Comparison of ENCODE assay signal across 8 cellular contexts in genomic region chr2:147182260-147182659, GRCh38.
A peak's percentile ranks its signal among the peaks of the same experiment; 100 is the strongest.
DNase-seq lines count a peak whose midpoint lies in the region; ATAC-seq and TF ChIP-seq lines count a peak whose summit lies in the region.

No MANE protein-coding gene starts in this region.

- H3K27me3 Mint-ChIP-seq in activated CD8-positive, alpha-beta T cell treated with anti-CD3 and anti-CD28 coated beads for 36 hours = no peaks in the 10 kb centered on the region

- H3K4me3 Mint-ChIP-seq in activated CD8-positive, alpha-beta T cell treated with anti-CD3 and anti-CD28 coated beads for 36 hours = no peak overlapping the region

- TF ChIP-seq CTCF in activated CD8-positive, alpha-beta T cell treated with anti-CD3 and anti-CD28 coated beads for 36 hours (IDR thresholded peaks at IDR 0.05) = no peak

- peaks cover 12% of the 10 kb centered on the region for H3K9me3 Mint-ChIP-seq in activated CD8-positive, alpha-beta T cell treated with anti-CD3 and anti-CD28 coated beads for 36 hours

- DNase-seq in activated CD8-positive, alpha-beta T cell treated with anti-CD3 and anti-CD28 coated beads for 36 hours = peak; percentile 39
- DNase-seq in stimulated activated CD4-positive, alpha-beta T cell treated with anti-CD3 and anti-CD28 coated beads, Interleukin-15, amount 100 ng/mL, for 24 hours = peak; percentile 66
- DNase-seq in Kasumi-1 (lab: John Stamatoyannopoulos, UW) (no peak), NCI-H446 treated with DMSO at 0.1 percent for 48 hours (lab: John Stamatoyannopoulos, UW) (no peak), NCI-H128 (lab: John Stamatoyannopoulos, UW; ENCODE audit: unreplicated experiment) (no peak)

- intact Hi-C loops in activated CD8-positive, alpha-beta T cell treated with anti-CD3 and anti-CD28 coated beads for 36 hours (cut with micrococcal nuclease) = no loop called here

- ATAC-seq in GM19351 (IDR thresholded peaks at IDR 0.05; ENCODE audit: unreplicated experiment) = peak; percentile 61
- peak; percentile 79 for ATAC-seq in HG03097 (IDR thresholded peaks at IDR 0.05; ENCODE audit: low FRiP score, unreplicated experiment)
- ATAC-seq in activated CD8-positive, alpha-beta T cell treated with anti-CD3 and anti-CD28 coated beads for 36 hours = peak; percentile 79
- ATAC-seq in HG03521 (IDR thresholded peaks at IDR 0.05; ENCODE audit: unreplicated experiment) = no peak

- POLR2A ChIA-PET in activated CD8-positive, alpha-beta T cell treated with anti-CD3 and anti-CD28 coated beads for 36 hours (lab: Charles Lee) = no interaction called here

- no peak overlapping the region for H3K27ac Mint-ChIP-seq in activated CD8-positive, alpha-beta T cell treated with anti-CD3 and anti-CD28 coated beads for 36 hours

- CTCF ChIA-PET in activated CD8-positive, alpha-beta T cell treated with anti-CD3 and anti-CD28 coated beads for 36 hours (lab: Charles Lee) = no interaction called here

- no peaks in the 10 kb centered on the region for H3K36me3 Mint-ChIP-seq in activated CD8-positive, alpha-beta T cell treated with anti-CD3 and anti-CD28 coated beads for 36 hours (ENCODE audit: low read depth)

- H3K4me1 Mint-ChIP-seq in activated CD8-positive, alpha-beta T cell treated with anti-CD3 and anti-CD28 coated beads for 36 hours (ENCODE audit: low read depth) = peaks cover 5% of the 10 kb centered on the region

Comparison
In these comparisons a context has a peak if more than half of its experiments do, and no peak if none do; other contexts are left out.
1. DNase-seq: peak in activated CD8-positive, alpha-beta T cell treated with anti-CD3 and anti-CD28 coated beads for 36 hours (single experiment) and stimulated activated CD4-positive, alpha-beta T cell treated with anti-CD3 and anti-CD28 coated beads, Interleukin-15, amount 100 ng/mL, for 24 hours (single experiment); none in Kasumi-1 (0 of 2), NCI-H446 treated with DMSO at 0.1 percent for 48 hours (single experiment) and NCI-H128 (single experiment).